In genomic region chr2:237600205-237600846, GRCh38 we compare ENCODE assay signal across 11 cellular contexts. TPM values are rescaled to one million over a fixed set of nuclear protein-coding genes. Genes with fewer than 3 reads are reported as not detected.
DNase-seq lines count a peak whose midpoint lies in the region; ATAC-seq, FAIRE-seq and TF ChIP-seq lines count a peak whose summit lies in the region.
"Had no signal": no experiment of that assay in that cellular context is flagged by ENCODE, and none has a peak within 500 bp of the region (broad histone marks: within the 10 kb centered on the region; RNA-seq: fewer than 3 reads in every experiment).

No MANE protein-coding gene starts in this region.

- no peak overlapping the region for H4K5ac ChIP-seq in H9 (ENCODE audit: insufficient read length, low read depth, low read length)

- no peaks in the 10 kb centered on the region for H4K20me1 ChIP-seq in H9 (ENCODE audit: control insufficient read depth, insufficient read depth, insufficient read length)
- no peaks in the 10 kb centered on the region for H4K20me1 ChIP-seq in keratinocyte (ENCODE audit: control insufficient read depth, extremely low read depth, insufficient read depth, low read length)

- no peak overlapping the region for H3K18ac ChIP-seq in H9 (ENCODE audit: insufficient read length, low read depth, low read length)

- TF ChIP-seq POLR2A in body of pancreas (IDR thresholded peaks at IDR 0.05) = no peak

- FAIRE-seq in keratinocyte (lab: Jason Lieb, UNC) = no peak
- FAIRE-seq: GM18507 had no signal

- H3K79me1 ChIP-seq in H9 (ENCODE audit: insufficient read depth, low read depth, low read length, poor library complexity, severe bottlenecking) = no peaks in the 10 kb centered on the region

- no peak overlapping the region for H2BK120ac ChIP-seq in H9 (ENCODE audit: low read depth, low read length, poor library complexity, severe bottlenecking)

- no peaks in the 10 kb centered on the region for H3K23me2 ChIP-seq in H9 (ENCODE audit: insufficient read length, low read depth, low read length, poor library complexity, severe bottlenecking)

- intact Hi-C loops in body of pancreas (cut with DNase I) = no loop called here

- H3K23ac ChIP-seq in H9 (ENCODE audit: insufficient read length, low read depth, low read length) = no peak overlapping the region

- DNase-seq in H9 = peak; percentile 28
- DNase-seq in body of pancreas = peak in 3 of 4 donors; percentile 28 to 40 (median 39)
- no peak for DNase-seq in keratinocyte (ENCODE audit: low read depth, low spot score)
- DNase-seq in NCI-H146 treated with DMSO at 0.1 percent for 48 hours (lab: John Stamatoyannopoulos, UW; ENCODE audit: unreplicated experiment) = no peak
- no peak for DNase-seq in NCI-H2107 treated with DMSO at 0.1 percent for 48 hours (lab: John Stamatoyannopoulos, UW; ENCODE audit: unreplicated experiment)
- no peak for DNase-seq in NCI-H2171 treated with DMSO at 0.1 percent for 48 hours (lab: John Stamatoyannopoulos, UW)
- DNase-seq in GM13977 (ENCODE audit: low spot score) = no peak
- DNase-seq: activated naive CD4-positive, alpha-beta T cell treated with anti-CD3 and anti-CD28 coated beads, Interleukin-2, amount 50 U/mL, for 16 hours had no signal

- H3K27me3 ChIP-seq in H9 (ENCODE audit: insufficient read depth, low read length) = no peaks in the 10 kb centered on the region
- no peaks in the 10 kb centered on the region for H3K27me3 ChIP-seq in body of pancreas
- H3K27me3 ChIP-seq in keratinocyte (ENCODE audit: control insufficient read depth, extremely low read depth, insufficient read depth, low read length) = peaks cover 5% of the 10 kb centered on the region

- H2AFZ ChIP-seq in H9 (ENCODE audit: low read length) = no peak overlapping the region
- H2AFZ ChIP-seq in keratinocyte (ENCODE audit: control insufficient read depth, low read length) = peak overlapping the region; percentile 64

- H3K4me3 ChIP-seq in body of pancreas (no peak overlapping the region), keratinocyte (ENCODE audit: control insufficient read depth in 2 of 3, extremely low read depth in 1 of 3, insufficient read depth in 2 of 3, low read depth in 1 of 3, low read length in 3 of 3) (no peak overlapping the region)

- H2BK5ac ChIP-seq in H9 (ENCODE audit: insufficient read length, low read length) = no peak overlapping the region

- no peak overlapping the region for H3K4ac ChIP-seq in H9 (ENCODE audit: low read depth, low read length)

- H2BK20ac ChIP-seq in H9 (ENCODE audit: low read depth, low read length, poor library complexity, severe bottlenecking) = no peak overlapping the region

- H3K9me3 Mint-ChIP-seq in H9 = peaks cover 3 to 6% of the 10 kb centered on the region in 2 experiments
- no peaks in the 10 kb centered on the region for H3K9me3 Mint-ChIP-seq in stimulated activated memory B cell treated with anti-CD40 and anti-IgM and Interleukin-4, amounts not matched to agents 10 μg/mL and 1 μg/mL and 100 μg/mL, for 72 hours

- H3K4me2 ChIP-seq in H9 (ENCODE audit: insufficient read depth, insufficient read length, low read length) (no peak overlapping the region), keratinocyte (ENCODE audit: control insufficient read depth, extremely low read depth, insufficient read depth, low read depth, low read length) (peak overlapping the region; percentile 20)

- dilution Hi-C loops in keratinocyte (cut with MboI; ENCODE audit: extremely low pct_ligation_motif_present, low sequenced_read_pairs) = no loop called here

- H3K4me3 Mint-ChIP-seq in H9 = no peak overlapping the region
- H3K4me3 Mint-ChIP-seq in stimulated activated memory B cell treated with anti-CD40 and anti-IgM and Interleukin-4, amounts not matched to agents 10 μg/mL and 1 μg/mL and 100 μg/mL, for 72 hours = no peak overlapping the region

- peak; percentile 31 for ATAC-seq in body of pancreas
- no peak for ATAC-seq in stimulated activated memory B cell treated with anti-CD40 and anti-IgM and Interleukin-4, amounts not matched to agents 10 μg/mL and 1 μg/mL and 100 μg/mL, for 72 hours

- H3K79me2 ChIP-seq in H9 (ENCODE audit: insufficient read depth, low read length) = no peaks in the 10 kb centered on the region
- no peaks in the 10 kb centered on the region for H3K79me2 ChIP-seq in keratinocyte (ENCODE audit: control insufficient read depth, insufficient read depth, low read length)

- no peaks in the 10 kb centered on the region for H3K36me3 ChIP-seq in body of pancreas (replicated peaks in 1 of 2; ENCODE audit: insufficient read depth in 1 of 2, low read depth in 2 of 2)
- H3K36me3 ChIP-seq in keratinocyte (ENCODE audit: control insufficient read depth in 2 of 2, extremely low read depth in 1 of 2, insufficient read depth in 2 of 2, low read length in 2 of 2) = no peaks in the 10 kb centered on the region

- peaks cover 17% of the 10 kb centered on the region for H3K27me3 Mint-ChIP-seq in H9 (ENCODE audit: low read depth)
- H3K27me3 Mint-ChIP-seq in stimulated activated memory B cell treated with anti-CD40 and anti-IgM and Interleukin-4, amounts not matched to agents 10 μg/mL and 1 μg/mL and 100 μg/mL, for 72 hours = no peaks in the 10 kb centered on the region

- peaks cover 68 to 69% of the 10 kb centered on the region in 2 experiments for H3K4me1 Mint-ChIP-seq in H9
- H3K4me1 Mint-ChIP-seq in stimulated activated memory B cell treated with anti-CD40 and anti-IgM and Interleukin-4, amounts not matched to agents 10 μg/mL and 1 μg/mL and 100 μg/mL, for 72 hours = peaks cover 31% of the 10 kb centered on the region

- no peak overlapping the region for H4K91ac ChIP-seq in H9 (ENCODE audit: insufficient read length, low read depth, low read length)

- no peak overlapping the region for H3K14ac ChIP-seq in H9 (ENCODE audit: insufficient read depth, low read length)

- H2AK5ac ChIP-seq in H9 (ENCODE audit: insufficient read length, low read length) = no peak overlapping the region

- TF ChIP-seq CTCF in H9 (conservative IDR thresholded peaks at IDR 0.05) (no peak), body of pancreas (IDR thresholded peaks at IDR 0.05) (peak in 1 of 7 experiments; percentile 19), keratinocyte (optimal IDR thresholded peaks at IDR 0.05 in 1 of 3, IDR thresholded peaks at IDR 0.05 in 1 of 3, conservative IDR thresholded peaks at IDR 0.05 in 1 of 3; ENCODE audit: extremely low read depth in 1 of 3, insufficient read depth in 2 of 3, low read length in 3 of 3) (no peak), GM13977 (IDR thresholded peaks at IDR 0.05; ENCODE audit: extremely low read depth, insufficient read depth, missing control alignments) (no peak)

- no peak overlapping the region for H2BK15ac ChIP-seq in H9 (ENCODE audit: low read depth, low read length)

- H3K9ac ChIP-seq in H9 (ENCODE audit: extremely low read depth, insufficient read length, low read length) = no peak overlapping the region
- no peak overlapping the region for H3K9ac ChIP-seq in keratinocyte (ENCODE audit: control insufficient read depth, extremely low read depth, insufficient read depth, low read length)

- peaks cover 7% of the 10 kb centered on the region; the same call in 1 of the 2 replicates for H3K4me1 ChIP-seq in H9 (ENCODE audit: insufficient read depth, low read length)
- H3K4me1 ChIP-seq in body of pancreas = peaks cover 4% of the 10 kb centered on the region
- peaks cover 9% of the 10 kb centered on the region for H3K4me1 ChIP-seq in keratinocyte (ENCODE audit: control insufficient read depth, extremely low read depth, insufficient read depth, low read length)

- H4K8ac ChIP-seq in H9 (replicated peaks; ENCODE audit: insufficient read length, low read depth, low read length) = no peak overlapping the region

- no CpG with 5 or more reads among the region's 16 CpGs for WGBS in H9 (ENCODE audit: extremely low coverage, insufficient read length, low lambda C conversion rate)
- 59 to 60% methylated on average over 10 to 16 of the region's 16 CpGs for WGBS in body of pancreas, 2 donors

- no peak overlapping the region for H3K56ac ChIP-seq in H9 (ENCODE audit: insufficient read length, low read depth, low read length)

- H3T11ph ChIP-seq in H9 (ENCODE audit: low read length) = no peak overlapping the region

- H3K27ac ChIP-seq in H9 (ENCODE audit: insufficient read length, low read depth, low read length) = no peak overlapping the region
- peak overlapping the region in 2 of 4 donors; percentile 50 to 53 for H3K27ac ChIP-seq in body of pancreas
- no peak overlapping the region for H3K27ac ChIP-seq in keratinocyte (ENCODE audit: control insufficient read depth, insufficient read depth, low read length)

- H3K9me3 ChIP-seq in H9 (ENCODE audit: control insufficient read depth, low read depth, low read length) = no peaks in the 10 kb centered on the region
- H3K9me3 ChIP-seq in body of pancreas = no peaks in the 10 kb centered on the region
- no peaks in the 10 kb centered on the region for H3K9me3 ChIP-seq in keratinocyte (ENCODE audit: control insufficient read depth, low read depth, low read length)

- H2BK12ac ChIP-seq in H9 (ENCODE audit: insufficient read length, low read depth, low read length) = no peak overlapping the region

- in situ Hi-C loops in GM13977 (cut with MboI; ENCODE audit: low pct_unique_long_range_greater_than_20kb, low sequenced_read_pairs, unreplicated experiment) = no loop called here

- H3K36me3 Mint-ChIP-seq in H9 (ENCODE audit: insufficient read depth in 1 of 3, low read depth in 3 of 3) = peaks cover 2 to 4% (median 3%) of the 10 kb centered on the region in 3 experiments; a peak in 6 of 7 replicates
- H3K36me3 Mint-ChIP-seq in stimulated activated memory B cell treated with anti-CD40 and anti-IgM and Interleukin-4, amounts not matched to agents 10 μg/mL and 1 μg/mL and 100 μg/mL, for 72 hours = no peaks in the 10 kb centered on the region

- no peaks in the 10 kb centered on the region for H3K9me1 ChIP-seq in keratinocyte (ENCODE audit: control insufficient read depth, extremely low read depth, insufficient read depth, low read length)

- no peak overlapping the region; a peak in 1 of 7 replicates for H3K27ac Mint-ChIP-seq in H9
- H3K27ac Mint-ChIP-seq in stimulated activated memory B cell treated with anti-CD40 and anti-IgM and Interleukin-4, amounts not matched to agents 10 μg/mL and 1 μg/mL and 100 μg/mL, for 72 hours = peak overlapping the region; percentile 7

RNA-seq across cellular contexts. Expression of gene RAB17, which starts 9.8 kb away (rescaled TPM):
- total RNA-seq in H9 (2021) (25.9 and 31.9 TPM in 2 replicates), body of pancreas (10 to 100 TPM; 35.3 to 38.9 TPM)
- polyA plus RNA-seq in keratinocyte = 1.4 to 3.7 TPM (median 2.4 TPM) in 3 replicates
- polyA plus RNA-seq in keratinocyte (2011; ENCODE audit: low read depth) = 0.45 TPM
- 1.2 and 2.1 TPM in 2 replicates for polyA plus RNA-seq in keratinocyte (2011; cell fraction: cytosol; rRNA removed)
- polyA plus RNA-seq in keratinocyte (2011; cell fraction: nucleus; rRNA removed) = 1.9 and 2.1 TPM in 2 replicates
- polyA plus RNA-seq in keratinocyte (2012; ENCODE audit: low replicate concordance) = 1.2 and 2.3 TPM in 2 replicates
- 0.92 to 3.0 TPM (median 1.3 TPM) in 3 replicates for polyA minus RNA-seq in keratinocyte
- polyA minus RNA-seq in keratinocyte (2011; cell fraction: cytosol; rRNA and poly(A)+ RNA removed) = 4.0 TPM
- 0.23 and 2.1 TPM in 2 replicates for polyA minus RNA-seq in keratinocyte (2011; cell fraction: nucleus; rRNA and poly(A)+ RNA removed)

RNA-seq across cellular contexts. Expression of gene LRRFIP1, which starts 27.1 kb away (rescaled TPM):
- total RNA-seq in H9 (2021) (37.1 and 38.5 TPM in 2 replicates), body of pancreas (10 to 100 TPM; 49.8 to 57.1 TPM)
- polyA plus RNA-seq in keratinocyte = 69.7 to 115 TPM (median 112 TPM) in 3 replicates
- 305 TPM for polyA plus RNA-seq in keratinocyte (2011; ENCODE audit: low read depth)
- 67.2 and 85.7 TPM in 2 replicates for polyA plus RNA-seq in keratinocyte (2011; cell fraction: cytosol; rRNA removed)
- polyA plus RNA-seq in keratinocyte (2011; cell fraction: nucleus; rRNA removed) = 110 and 143 TPM in 2 replicates
- 74.2 and 112 TPM in 2 replicates for polyA plus RNA-seq in keratinocyte (2012; ENCODE audit: low replicate concordance)
- polyA minus RNA-seq in keratinocyte = 31.8 to 118 TPM (median 45.0 TPM) in 3 replicates
- 40.3 TPM for polyA minus RNA-seq in keratinocyte (2011; cell fraction: cytosol; rRNA and poly(A)+ RNA removed)
- polyA minus RNA-seq in keratinocyte (2011; cell fraction: nucleus; rRNA and poly(A)+ RNA removed) = 62.3 and 149 TPM in 2 replicates

RNA-seq across cellular contexts. Expression of gene PRLH, which starts 34.0 kb away (rescaled TPM):
- not detected in 2 replicates for total RNA-seq in H9 (2021)
- total RNA-seq in body of pancreas = not detected
- not detected in 3 replicates for polyA plus RNA-seq in keratinocyte
- polyA plus RNA-seq in keratinocyte (2011; ENCODE audit: low read depth) = not detected
- not detected in 2 replicates for polyA plus RNA-seq in keratinocyte (2011; cell fraction: cytosol; rRNA removed)
- not detected in 2 replicates for polyA plus RNA-seq in keratinocyte (2011; cell fraction: nucleus; rRNA removed)
- polyA plus RNA-seq in keratinocyte (2012; ENCODE audit: low replicate concordance) = not detected in 2 replicates
- polyA minus RNA-seq in keratinocyte = not detected in 3 replicates
- polyA minus RNA-seq in keratinocyte (2011; cell fraction: cytosol; rRNA and poly(A)+ RNA removed) = not detected
- polyA minus RNA-seq in keratinocyte (2011; cell fraction: nucleus; rRNA and poly(A)+ RNA removed) = not detected in 2 replicates
- total RNA-seq: mononuclear cell had no signal

Comparison
In these comparisons a context has a peak if more than half of its experiments do, and no peak if none do; other contexts are left out.
1. DNase-seq: peak in H9 (single experiment) and body of pancreas (3 of 4); none in keratinocyte (single experiment), NCI-H146 treated with DMSO at 0.1 percent for 48 hours (single experiment), NCI-H2107 treated with DMSO at 0.1 percent for 48 hours (single experiment), NCI-H2171 treated with DMSO at 0.1 percent for 48 hours (single experiment) and GM13977 (single experiment).